Comparison of ENCODE assay signal across 8 cellular contexts in genomic region chr2:213151437-213152064, GRCh38. TPM values are rescaled to one million over a fixed set of nuclear protein-coding genes. Genes with fewer than 3 reads are reported as not detected.
DNase-seq lines count a peak whose midpoint lies in the region; ATAC-seq and TF ChIP-seq lines count a peak whose summit lies in the region.

Gene IKZF2 (minus strand): TSS chr2:213151612. CDS start chr2:213148629, 2,983 bp downstream.

- H3K27ac Mint-ChIP-seq in activated T-helper 1 cell treated with anti-CD3 and anti-CD28 coated beads, Interleukin-12 subunit alpha, Interleukin-12 subunit beta, Interleukin-2, Interleukin-4 antibody, amounts not matched to agents 30 ng/mL and 10 ng/mL and 1 ng/mL, durations not matched to agents 14 hours and 24 hours and 36 hours, result peak within 1 kb of the TSS; percentile 81
- peak within 1 kb of the TSS; percentile 94 to 99 for H3K27ac Mint-ChIP-seq in natural killer cell treated with Interleukin-12 subunit alpha and Interleukin-12 subunit beta and Interleukin-15 and Interleukin-18, amount 100 ng/mL, for 72 hours

- no peaks in the 10 kb centered on the region for H3K9me3 Mint-ChIP-seq in activated T-helper 1 cell treated with anti-CD3 and anti-CD28 coated beads, Interleukin-12 subunit alpha, Interleukin-12 subunit beta, Interleukin-2, Interleukin-4 antibody, amounts not matched to agents 30 ng/mL and 10 ng/mL and 1 ng/mL, durations not matched to agents 14 hours and 24 hours and 36 hours
- no peaks in the 10 kb centered on the region for H3K9me3 Mint-ChIP-seq in natural killer cell treated with Interleukin-12 subunit alpha and Interleukin-12 subunit beta and Interleukin-15 and Interleukin-18, amount 100 ng/mL, for 72 hours

- DNase-seq in DMS114 treated with DMSO at 0.1 percent for 48 hours (lab: John Stamatoyannopoulos, UW; ENCODE audit: unreplicated experiment), result peak; percentile 49
- peak; percentile 69 for DNase-seq in HuH-7.5 (ENCODE audit: low spot score)
- peak; percentile 57 for DNase-seq in activated T-helper 1 cell treated with anti-CD3 and anti-CD28 coated beads, Interleukin-12 subunit alpha, Interleukin-12 subunit beta, Interleukin-2, Interleukin-4 antibody, amounts not matched to agents 30 ng/mL and 10 ng/mL and 1 ng/mL, durations not matched to agents 14 hours and 24 hours and 36 hours (ENCODE audit: low spot score)
- DNase-seq in fibroblast of peridontal ligament (ENCODE audit: extremely low read depth), result peak; percentile 88
- peak; percentile 91 for DNase-seq in natural killer cell treated with Interleukin-12 subunit alpha and Interleukin-12 subunit beta and Interleukin-15 and Interleukin-18, amount 100 ng/mL, for 72 hours (ENCODE audit: low spot score)
- DNase-seq in stimulated activated naive CD4-positive, alpha-beta T cell treated with Interleukin-2 at 50 U/mL for 16 hours (lab: John Stamatoyannopoulos, UW), result peak; percentile 52

- no peaks in the 10 kb centered on the region for H3K36me3 Mint-ChIP-seq in activated T-helper 1 cell treated with anti-CD3 and anti-CD28 coated beads, Interleukin-12 subunit alpha, Interleukin-12 subunit beta, Interleukin-2, Interleukin-4 antibody, amounts not matched to agents 30 ng/mL and 10 ng/mL and 1 ng/mL, durations not matched to agents 14 hours and 24 hours and 36 hours (ENCODE audit: low read depth)
- peaks cover 10% of the 10 kb centered on the region for H3K36me3 Mint-ChIP-seq in natural killer cell treated with Interleukin-12 subunit alpha and Interleukin-12 subunit beta and Interleukin-15 and Interleukin-18, amount 100 ng/mL, for 72 hours

- H3K4me1 Mint-ChIP-seq in activated T-helper 1 cell treated with anti-CD3 and anti-CD28 coated beads, Interleukin-12 subunit alpha, Interleukin-12 subunit beta, Interleukin-2, Interleukin-4 antibody, amounts not matched to agents 30 ng/mL and 10 ng/mL and 1 ng/mL, durations not matched to agents 14 hours and 24 hours and 36 hours (ENCODE audit: low read depth), result peaks cover 31% of the 10 kb centered on the region
- peaks cover 45 to 53% of the 10 kb centered on the region in 2 donors for H3K4me1 Mint-ChIP-seq in natural killer cell treated with Interleukin-12 subunit alpha and Interleukin-12 subunit beta and Interleukin-15 and Interleukin-18, amount 100 ng/mL, for 72 hours (ENCODE audit: low read depth in 2 of 2)

- peak; percentile 76 for ATAC-seq in GM21528 (IDR thresholded peaks at IDR 0.05; ENCODE audit: low FRiP score, unreplicated experiment)
- ATAC-seq in natural killer cell treated with Interleukin-12 subunit alpha and Interleukin-12 subunit beta and Interleukin-15 and Interleukin-18, amount 100 ng/mL, for 72 hours, result peak; percentile 91 to 94

- intact Hi-C loops in activated T-helper 1 cell treated with anti-CD3 and anti-CD28 coated beads, Interleukin-12 subunit alpha, Interleukin-12 subunit beta, Interleukin-2, Interleukin-4 antibody, amounts not matched to agents 30 ng/mL and 10 ng/mL and 1 ng/mL, durations not matched to agents 14 hours and 24 hours and 36 hours (cut with micrococcal nuclease), result loop anchor here (1.0 to 2.0 kb wide), 3 partner anchors 33 to 135 kb away; partner anchors contain the start of gene SPAG16

- H3K4me3 Mint-ChIP-seq in activated T-helper 1 cell treated with anti-CD3 and anti-CD28 coated beads, Interleukin-12 subunit alpha, Interleukin-12 subunit beta, Interleukin-2, Interleukin-4 antibody, amounts not matched to agents 30 ng/mL and 10 ng/mL and 1 ng/mL, durations not matched to agents 14 hours and 24 hours and 36 hours, result peak within 1 kb of the TSS; percentile 87
- peak within 1 kb of the TSS; percentile 92 for H3K4me3 Mint-ChIP-seq in natural killer cell treated with Interleukin-12 subunit alpha and Interleukin-12 subunit beta and Interleukin-15 and Interleukin-18, amount 100 ng/mL, for 72 hours

- peaks cover 40% of the 10 kb centered on the region for H3K27me3 Mint-ChIP-seq in activated T-helper 1 cell treated with anti-CD3 and anti-CD28 coated beads, Interleukin-12 subunit alpha, Interleukin-12 subunit beta, Interleukin-2, Interleukin-4 antibody, amounts not matched to agents 30 ng/mL and 10 ng/mL and 1 ng/mL, durations not matched to agents 14 hours and 24 hours and 36 hours (ENCODE audit: insufficient read depth)
- H3K27me3 Mint-ChIP-seq in natural killer cell treated with Interleukin-12 subunit alpha and Interleukin-12 subunit beta and Interleukin-15 and Interleukin-18, amount 100 ng/mL, for 72 hours, result peaks cover 0 to 6% of the 10 kb centered on the region in 2 donors

TF ChIP-seq in PFSK-1, 5 proteins besides CTCF, POLR2A, EP300 and RAD21:
- no peak for TF ChIP-seq SIN3A (IDR thresholded peaks at IDR 0.05; ENCODE audit: borderline replicate concordance, insufficient read depth, low read length)
- TF ChIP-seq POLR2AphosphoS5 (IDR thresholded peaks at IDR 0.05; ENCODE audit: low read depth, low read length), result no peak
- TF ChIP-seq TAF1 (IDR thresholded peaks at IDR 0.05; ENCODE audit: borderline replicate concordance, insufficient read depth, low read length), result no peak
- no peak for TF ChIP-seq REST (IDR thresholded peaks at IDR 0.05; ENCODE audit: insufficient read depth in 1 of 2, low read depth in 2 of 2, low read length in 2 of 2)
- TF ChIP-seq FOXP2 (optimal IDR thresholded peaks at IDR 0.05; ENCODE audit: borderline replicate concordance, extremely low read depth, extremely low read length, insufficient read depth), result peak; percentile 23

RNA-seq across cellular contexts. Expression of gene IKZF2, which starts in this region (rescaled TPM):
- not detected for polyA plus RNA-seq in PFSK-1 (2012; ENCODE audit: insufficient read length, low read depth)
- 2.8 and 3.2 TPM in 2 replicates for total RNA-seq in activated T-helper 1 cell treated with anti-CD3 and anti-CD28 coated beads, Interleukin-12 subunit alpha, Interleukin-12 subunit beta, Interleukin-2, Interleukin-4 antibody, amounts not matched to agents 30 ng/mL and 10 ng/mL and 1 ng/mL, durations not matched to agents 14 hours and 24 hours and 36 hours
- total RNA-seq in natural killer cell treated with Interleukin-12 subunit alpha and Interleukin-12 subunit beta and Interleukin-15 and Interleukin-18, amount 100 ng/mL, for 72 hours, result 10 to 100 TPM; 48.3 to 80.0 TPM

Comparison
In these comparisons a context has a peak if more than half of its experiments do, and no peak if none do; other contexts are left out.
1. Peak in every context shown above with its lines: DNase-seq and ATAC-seq.
2. RNA of gene IKZF2 (total RNA-seq): 48.3 to 80.0 TPM in natural killer cell treated with Interleukin-12 subunit alpha and Interleukin-12 subunit beta and Interleukin-15 and Interleukin-18, amount 100 ng/mL, for 72 hours; 2.8 to 3.2 TPM in activated T-helper 1 cell treated with anti-CD3 and anti-CD28 coated beads, Interleukin-12 subunit alpha, Interleukin-12 subunit beta, Interleukin-2, Interleukin-4 antibody, amounts not matched to agents 30 ng/mL and 10 ng/mL and 1 ng/mL, durations not matched to agents 14 hours and 24 hours and 36 hours; every median in the first group is over 10 times any median in the second.